ENCODE assay signal across 26 cellular contexts in genomic region chr10:670038-670437, GRCh38. TPM values are rescaled to one million over a fixed set of nuclear protein-coding genes. Genes with fewer than 3 reads are reported as not detected.
DNase-seq lines count a peak whose midpoint lies in the region; ATAC-seq, FAIRE-seq and TF ChIP-seq lines count a peak whose summit lies in the region.
"Had no signal": no experiment of that assay in that cellular context is flagged by ENCODE, and none has a peak within 500 bp of the region (broad histone marks: within the 10 kb centered on the region; RNA-seq: fewer than 3 reads in every experiment).

No MANE protein-coding gene starts in this region.

- no peak overlapping the region for H3K27ac Mint-ChIP-seq in CD4-positive, alpha-beta memory T cell
- H3K27ac Mint-ChIP-seq: CD8-positive, alpha-beta T cell; GM23338; IgD-negative memory B cell had no signal

- H3K27me3 Mint-ChIP-seq in CD4-positive, alpha-beta memory T cell: peaks cover 4 to 9% of the 10 kb centered on the region in 2 donors
- H3K27me3 Mint-ChIP-seq: IgD-negative memory B cell had no signal

- H3K4me3 ChIP-seq in HEK293 (ENCODE audit: low read depth, low read length): no peak overlapping the region
- H3K4me3 ChIP-seq in bronchial epithelial cell (ENCODE audit: low read depth, low read length): no peak overlapping the region
- H3K4me3 ChIP-seq in sigmoid colon: no peak overlapping the region
- H3K4me3 ChIP-seq in CD4-positive, alpha-beta memory T cell (ENCODE audit: low read length in 2 of 2): no peak overlapping the region
- H3K4me3 ChIP-seq: BLaER1, GM23338, MG63, Peyer's patch, SJSA1 had no signal

- H3K27ac ChIP-seq in HEK293 (ENCODE audit: extremely low read depth, low read depth, low read length): no peak overlapping the region
- peak overlapping the region in 3 of 4 donors; percentile 32 to 61 (median 57) for H3K27ac ChIP-seq in sigmoid colon
- no peak overlapping the region for H3K27ac ChIP-seq in CD4-positive, alpha-beta memory T cell (ENCODE audit: low read depth, low read length)
- H3K27ac ChIP-seq: BLaER1, Peyer's patch, SJSA1 had no signal

- POLR2A ChIA-PET in HEK293 (lab: Yijun Ruan, JAX): no interaction called here
- POLR2A ChIA-PET in CD4-positive, alpha-beta memory T cell (lab: Charles Lee; ENCODE audit: partially characterized antibody): no interaction called here

- no peak overlapping the region for H3K4me3 Mint-ChIP-seq in CD4-positive, alpha-beta memory T cell
- H3K4me3 Mint-ChIP-seq: CD8-positive, alpha-beta T cell; GM23338; IgD-negative memory B cell had no signal

- H3K36me3 Mint-ChIP-seq in CD4-positive, alpha-beta memory T cell: no peaks in the 10 kb centered on the region
- H3K36me3 Mint-ChIP-seq: CD8-positive, alpha-beta T cell; IgD-negative memory B cell had no signal

- TF ChIP-seq EP300 in sigmoid colon (IDR thresholded peaks at IDR 0.05): no peak

- H3K27me3 ChIP-seq in bronchial epithelial cell (ENCODE audit: control insufficient read depth, insufficient read depth, low read length) (no peaks in the 10 kb centered on the region), sigmoid colon (no peaks in the 10 kb centered on the region)
- no peaks in the 10 kb centered on the region for H3K27me3 ChIP-seq in CD4-positive, alpha-beta memory T cell (ENCODE audit: insufficient read depth, low read length)
- H3K27me3 ChIP-seq: BLaER1, MG63, Peyer's patch, SJSA1 had no signal

- 90 to 91% methylated on average over 19 of the region's 19 CpGs for WGBS in sigmoid colon, 2 donors

- intact Hi-C loops in sigmoid colon (cut with DNase I): no loop called here
- intact Hi-C loops in CD4-positive, alpha-beta memory T cell (cut with micrococcal nuclease): no loop called here

- TF ChIP-seq CTCF in HEK293 (tag by site-specific recombination; IDR thresholded peaks at IDR 0.05) (no peak), bronchial epithelial cell (IDR thresholded peaks at IDR 0.05; ENCODE audit: insufficient read depth, low read length, severe bottlenecking) (no peak), sigmoid colon (IDR thresholded peaks at IDR 0.05) (no peak)

- H3K36me3 ChIP-seq in HEK293 (ENCODE audit: control insufficient read depth in 2 of 2, insufficient read depth in 1 of 2, low read length in 2 of 2) (peaks cover 0 to 10% of the 10 kb centered on the region in 2 experiments; a peak in 1 of 3 replicates), bronchial epithelial cell (ENCODE audit: control insufficient read depth, insufficient read depth, low read length) (no peaks in the 10 kb centered on the region), sigmoid colon (no peaks in the 10 kb centered on the region)
- H3K36me3 ChIP-seq in CD4-positive, alpha-beta memory T cell (ENCODE audit: insufficient read depth, low read length): no peaks in the 10 kb centered on the region
- H3K36me3 ChIP-seq: BLaER1, MG63, Peyer's patch had no signal

- no peak for TF ChIP-seq POLR2A in sigmoid colon (IDR thresholded peaks at IDR 0.05)

- no peaks in the 10 kb centered on the region for H3K9me3 ChIP-seq in HEK293 (ENCODE audit: control insufficient read depth, insufficient read depth, low read depth, low read length)
- no peaks in the 10 kb centered on the region for H3K9me3 ChIP-seq in sigmoid colon
- H3K9me3 ChIP-seq in CD4-positive, alpha-beta memory T cell (ENCODE audit: control insufficient read depth in 1 of 2, low read length in 2 of 2): no peaks in the 10 kb centered on the region
- H3K9me3 ChIP-seq: MG63, Peyer's patch had no signal

- peaks cover 0 to 4% (median 0%) of the 10 kb centered on the region in 8 donors for H3K9me3 Mint-ChIP-seq in CD4-positive, alpha-beta memory T cell
- H3K9me3 Mint-ChIP-seq: CD8-positive, alpha-beta T cell had no signal

- CTCF ChIA-PET in HEK293 (lab: Yijun Ruan, JAX): no interaction called here
- CTCF ChIA-PET in CD4-positive, alpha-beta memory T cell (lab: Charles Lee; ENCODE audit: partially characterized antibody): no interaction called here

- no peak for DNase-seq in bronchial epithelial cell (ENCODE audit: low read depth)
- DNase-seq in mesenteric fat pad (ENCODE audit: low spot score): peak; percentile 55
- DNase-seq in sigmoid colon: no peak
- no peak for DNase-seq in iPS-NIHi7 (ENCODE audit: extremely low spot score)
- DNase-seq in CD4-positive, alpha-beta memory T cell: no peak
- DNase-seq: Calu3; CD8-positive, alpha-beta T cell; GF-D8; Kasumi-1; MG63; NCI-H1092; NCI-H146; NCI-H2029 treated with DMSO at 0.1 percent for 48 hours; NCI-H2171 treated with DMSO at 0.1 percent for 48 hours; NCI-H446 treated with DMSO at 0.1 percent for 48 hours; NCI-H69; NK-92 treated with Interleukin-12 subunit alpha and Interleukin-12 subunit beta, amount 100 ng/mL, for 24 hours; Peyer's patch had no signal

- ATAC-seq in HG03520 (IDR thresholded peaks at IDR 0.05; ENCODE audit: unreplicated experiment): no peak
- ATAC-seq: CD8-positive, alpha-beta T cell; GM23338 had no signal

- H3K4me1 Mint-ChIP-seq in CD4-positive, alpha-beta memory T cell: peaks cover 0 to 4% (median 0%) of the 10 kb centered on the region in 4 donors
- H3K4me1 Mint-ChIP-seq: IgD-negative memory B cell had no signal

- H3K4me1 ChIP-seq in HEK293 (ENCODE audit: control insufficient read depth, insufficient read depth, low read length) (no peaks in the 10 kb centered on the region; the same call in 1 of the 2 replicates), sigmoid colon (peaks cover 0 to 66% (median 50%) of the 10 kb centered on the region in 4 donors)
- H3K4me1 ChIP-seq in CD4-positive, alpha-beta memory T cell (ENCODE audit: insufficient read depth, low read length): no peaks in the 10 kb centered on the region

- FAIRE-seq in bronchial epithelial cell (lab: Jason Lieb, UNC): peak; percentile 73
- FAIRE-seq: GM12892, GM18507 had no signal

TF ChIP-seq in HEK293, 187 proteins besides CTCF, POLR2A, EP300 and RAD21:
- TF ChIP-seq ZNF2 (tag by site-specific recombination; IDR thresholded peaks at IDR 0.05) (0 out of 2 replicates have a peak, but pooled peaks have one; percentile 19), ZSCAN4 (tag by site-specific recombination; IDR thresholded peaks at IDR 0.05) (peak; percentile 63), KLF7 (tag by site-specific recombination; IDR thresholded peaks at IDR 0.05; ENCODE audit: borderline replicate concordance) (no peak)

RNA-seq across cellular contexts. Expression of gene DIP2C, which starts 19.4 kb away (rescaled TPM):
- total RNA-seq in bronchial epithelial cell (0.53 and 0.64 TPM in 2 replicates), mesenteric fat pad (38.5 TPM), sigmoid colon (10 to 100 TPM; 42.1 to 67.9 (median 50.3) TPM)
- polyA plus RNA-seq in sigmoid colon: 1 to 10 TPM; 1.8 to 5.5 (median 3.0) TPM
- total RNA-seq in CD4-positive, alpha-beta memory T cell: 1 to 10 TPM; 5.7 to 6.0 TPM
- polyA plus RNA-seq in CD4-positive, alpha-beta memory T cell: 1 to 10 TPM; 1.1 to 2.1 TPM

Comparison
In these comparisons a context has a peak if more than half of its experiments do, and no peak if none do; other contexts are left out.
1. H3K27ac ChIP-seq: peak in sigmoid colon (3 of 4); none in HEK293 (single experiment) and CD4-positive, alpha-beta memory T cell (single experiment).